ENCODE assay signal across 24 cellular contexts in genomic region chr16:57997176-57997527, GRCh38. TPM values are rescaled to one million over a fixed set of nuclear protein-coding genes. Genes with fewer than 3 reads are reported as not detected.
DNase-seq lines count a peak whose midpoint lies in the region; ATAC-seq, FAIRE-seq and TF ChIP-seq lines count a peak whose summit lies in the region.
"Had no signal": no experiment of that assay in that cellular context is flagged by ENCODE, and none has a peak within 500 bp of the region (broad histone marks: within the 10 kb centered on the region; RNA-seq: fewer than 3 reads in every experiment).

No MANE protein-coding gene starts in this region.

- TF ChIP-seq POLR2A in body of pancreas (IDR thresholded peaks at IDR 0.05): no peak
- no peak for TF ChIP-seq POLR2A in H54 (IDR thresholded peaks at IDR 0.05; ENCODE audit: low read depth, low read length)

- H3K36me3 Mint-ChIP-seq in T-helper 2 cell treated with Interferon-gamma antibody and Interleukin-4, amounts not matched to agents 5 μg/mL and 100 μg/mL, for 36 hours (ENCODE audit: low read depth): peaks cover 39% of the 10 kb centered on the region
- H3K36me3 Mint-ChIP-seq in chondrocyte (ENCODE audit: low read depth): peaks cover 5% of the 10 kb centered on the region
- H3K36me3 Mint-ChIP-seq in naive thymus-derived CD8-positive, alpha-beta T cell: peaks cover 0 to 20% (median 0%) of the 10 kb centered on the region in 3 donors
- peaks cover 3% of the 10 kb centered on the region for H3K36me3 Mint-ChIP-seq in type B pancreatic cell

- no peak overlapping the region for H3K27ac Mint-ChIP-seq in T-helper 2 cell treated with Interferon-gamma antibody and Interleukin-4, amounts not matched to agents 5 μg/mL and 100 μg/mL, for 36 hours
- H3K27ac Mint-ChIP-seq in chondrocyte (ENCODE audit: unreplicated experiment) (no peak overlapping the region), type B pancreatic cell (no peak overlapping the region)
- peak overlapping the region in 8 of 10 donors; percentile 19 to 93 (median 84) for H3K27ac Mint-ChIP-seq in naive thymus-derived CD8-positive, alpha-beta T cell

- H3K27me3 Mint-ChIP-seq in T-helper 2 cell treated with Interferon-gamma antibody and Interleukin-4, amounts not matched to agents 5 μg/mL and 100 μg/mL, for 36 hours (ENCODE audit: low read depth): no peaks in the 10 kb centered on the region
- H3K27me3 Mint-ChIP-seq in chondrocyte (ENCODE audit: low read depth): no peaks in the 10 kb centered on the region
- H3K27me3 Mint-ChIP-seq in naive thymus-derived CD8-positive, alpha-beta T cell: no peaks in the 10 kb centered on the region
- H3K27me3 Mint-ChIP-seq in type B pancreatic cell: no peaks in the 10 kb centered on the region

- H3K36me3 ChIP-seq in body of pancreas (replicated peaks in 1 of 2; ENCODE audit: insufficient read depth in 1 of 2, low read depth in 2 of 2): peaks cover 0 to 7% of the 10 kb centered on the region in 2 donors

- H3K4me3 Mint-ChIP-seq in T-helper 2 cell treated with Interferon-gamma antibody and Interleukin-4, amounts not matched to agents 5 μg/mL and 100 μg/mL, for 36 hours: peak overlapping the region; percentile 24
- no peak overlapping the region for H3K4me3 Mint-ChIP-seq in chondrocyte (ENCODE audit: unreplicated experiment)
- peak overlapping the region in 4 of 10 donors; percentile 31 to 84 (median 79) for H3K4me3 Mint-ChIP-seq in naive thymus-derived CD8-positive, alpha-beta T cell
- H3K4me3 Mint-ChIP-seq in type B pancreatic cell: peak overlapping the region; percentile 66

- DNase-seq in T-helper 2 cell treated with Interferon-gamma antibody and Interleukin-4, amounts not matched to agents 5 μg/mL and 100 μg/mL, for 36 hours (ENCODE audit: low spot score): no peak
- DNase-seq in T-helper 2 cell (no peak), chondrocyte (ENCODE audit: low spot score) (peak; percentile 91), type B pancreatic cell (ENCODE audit: extremely low spot score, unreplicated experiment) (no peak), body of pancreas (no peak), H54 (ENCODE audit: insufficient read length, low spot score) (no peak)
- DNase-seq in naive thymus-derived CD8-positive, alpha-beta T cell: no peak
- no peak for DNase-seq in effector CD8-positive, alpha-beta T cell (lab: John Stamatoyannopoulos, UW)
- DNase-seq: CD8-positive, alpha-beta T cell; DMS79 treated with DMSO at 0.1 percent for 48 hours; Karpas-422; MG63; NCI-H1105; NCI-H1694; NCI-H2107; NCI-H526 treated with DMSO at 0.1 percent for 48 hours; SHP77 treated with DMSO at 0.1 percent for 48 hours had no signal

- H3K27ac ChIP-seq in body of pancreas: no peak overlapping the region
- H3K27ac ChIP-seq: 22Rv1 had no signal

- ATAC-seq in naive thymus-derived CD8-positive, alpha-beta T cell: no peak
- ATAC-seq in body of pancreas: no peak
- ATAC-seq: CD8-positive, alpha-beta T cell had no signal

- intact Hi-C loops in body of pancreas (cut with DNase I): loop anchor here (5.0 to 10.0 kb wide), 2 partner anchors 95 to 242 kb away; no protein-coding TSS in a partner anchor

- peaks cover 54% of the 10 kb centered on the region for H3K4me1 ChIP-seq in body of pancreas

- no peaks in the 10 kb centered on the region for H3K27me3 ChIP-seq in body of pancreas
- H3K27me3 ChIP-seq: MG63 had no signal

- H3K9me3 Mint-ChIP-seq in T-helper 2 cell treated with Interferon-gamma antibody and Interleukin-4, amounts not matched to agents 5 μg/mL and 100 μg/mL, for 36 hours: no peaks in the 10 kb centered on the region
- no peaks in the 10 kb centered on the region for H3K9me3 Mint-ChIP-seq in chondrocyte (ENCODE audit: low read depth)
- H3K9me3 Mint-ChIP-seq in naive thymus-derived CD8-positive, alpha-beta T cell: no peaks in the 10 kb centered on the region
- no peaks in the 10 kb centered on the region for H3K9me3 Mint-ChIP-seq in type B pancreatic cell
- H3K9me3 Mint-ChIP-seq: CD8-positive, alpha-beta T cell had no signal

- no peak for FAIRE-seq in H54 (lab: Jason Lieb, UNC)

- no peaks in the 10 kb centered on the region for H3K9me3 ChIP-seq in body of pancreas
- H3K9me3 ChIP-seq: HAP-1, MG63 had no signal

- POLR2A ChIA-PET in naive thymus-derived CD8-positive, alpha-beta T cell (lab: Charles Lee): interaction anchor here (1.5 to 5.6 kb wide), 2 partner anchors 10 to 307 kb away, joined by 3 to 26 read pairs; no protein-coding TSS in a partner anchor

- WGBS in body of pancreas, 2 donors: 95 to 97% methylated on average over 27 to 30 of the region's 35 CpGs

- H3K4me1 Mint-ChIP-seq in T-helper 2 cell treated with Interferon-gamma antibody and Interleukin-4, amounts not matched to agents 5 μg/mL and 100 μg/mL, for 36 hours (ENCODE audit: low read depth): peaks cover 43% of the 10 kb centered on the region
- peaks cover 27% of the 10 kb centered on the region for H3K4me1 Mint-ChIP-seq in chondrocyte (ENCODE audit: low read depth)
- peaks cover 37 to 76% (median 60%) of the 10 kb centered on the region in 4 donors for H3K4me1 Mint-ChIP-seq in naive thymus-derived CD8-positive, alpha-beta T cell
- H3K4me1 Mint-ChIP-seq in type B pancreatic cell (ENCODE audit: unreplicated experiment): peaks cover 22% of the 10 kb centered on the region

- no peak overlapping the region for H3K4me3 ChIP-seq in body of pancreas
- H3K4me3 ChIP-seq: HAP-1, MG63 had no signal

- TF ChIP-seq CTCF in chondrocyte (IDR thresholded peaks at IDR 0.05) (no peak), type B pancreatic cell (conservative IDR thresholded peaks at IDR 0.05) (no peak), body of pancreas (IDR thresholded peaks at IDR 0.05) (no peak)

RNA-seq across cellular contexts. Expression of gene ZNF319, which starts 3.3 kb away (rescaled TPM):
- total RNA-seq in chondrocyte: 9.2 to 12.0 TPM (median 11.9 TPM) in 3 replicates
- total RNA-seq in naive thymus-derived CD8-positive, alpha-beta T cell: 10 to 100 TPM; 20.2 to 21.6 TPM
- polyA plus RNA-seq in naive thymus-derived CD8-positive, alpha-beta T cell: 10 to 100 TPM in 1 of 3 donors, 1 to 10 TPM in 2; 3.7 to 10.7 (median 6.0) TPM
- 13.7 and 14.2 TPM in 2 replicates for total RNA-seq in type B pancreatic cell (ENCODE audit: low replicate concordance)
- 1 to 10 TPM; 3.3 to 4.7 TPM for total RNA-seq in body of pancreas

RNA-seq across cellular contexts. Expression of gene USB1, which starts 4.1 kb away (rescaled TPM):
- 37.9 to 46.0 TPM (median 41.5 TPM) in 3 replicates for total RNA-seq in chondrocyte
- 10 to 100 TPM; 30.2 to 31.4 TPM for total RNA-seq in naive thymus-derived CD8-positive, alpha-beta T cell
- 10 to 100 TPM; 31.1 to 36.4 (median 32.8) TPM for polyA plus RNA-seq in naive thymus-derived CD8-positive, alpha-beta T cell
- total RNA-seq in type B pancreatic cell (ENCODE audit: low replicate concordance): 39.7 and 42.9 TPM in 2 replicates
- total RNA-seq in body of pancreas: 10 to 100 TPM; 22.4 to 46.7 TPM

RNA-seq across cellular contexts. Expression of gene CNGB1, which starts 26.2 kb away (rescaled TPM):
- not detected in 3 replicates for total RNA-seq in chondrocyte
- not detected for total RNA-seq in naive thymus-derived CD8-positive, alpha-beta T cell
- polyA plus RNA-seq in naive thymus-derived CD8-positive, alpha-beta T cell: not detected
- total RNA-seq in type B pancreatic cell (ENCODE audit: low replicate concordance): 0.19 and 2.3 TPM in 2 replicates
- not detected for total RNA-seq in body of pancreas
- total RNA-seq: CD8-positive, alpha-beta T cell; G401; OCI-LY7; RPMI7951 had no signal
- polyA plus RNA-seq: AG04450, BJ had no signal

RNA-seq across cellular contexts. Expression of gene MMP15, which starts 28.4 kb away (rescaled TPM):
- total RNA-seq in chondrocyte (5.9 to 12.0 TPM (median 11.2 TPM) in 3 replicates), type B pancreatic cell (ENCODE audit: low replicate concordance) (33.2 and 46.3 TPM in 2 replicates), body of pancreas (10 to 100 TPM; 22.3 to 35.3 TPM)
- under 1 TPM; 0.25 to 0.36 TPM for total RNA-seq in naive thymus-derived CD8-positive, alpha-beta T cell
- polyA plus RNA-seq in naive thymus-derived CD8-positive, alpha-beta T cell: under 1 TPM in 1 of 3 donors, not detected in 2; 0.06 TPM

Comparison
In these comparisons a context has a peak if more than half of its experiments do, and no peak if none do; other contexts are left out.
1. H3K27ac Mint-ChIP-seq: peak in naive thymus-derived CD8-positive, alpha-beta T cell (8 of 10); none in T-helper 2 cell treated with Interferon-gamma antibody and Interleukin-4, amounts not matched to agents 5 μg/mL and 100 μg/mL, for 36 hours (single experiment), chondrocyte (single experiment) and type B pancreatic cell (single experiment).